Comparison of ENCODE assay signal across 22 cellular contexts in genomic region chr7:116572036-116572435, GRCh38. TPM values are rescaled to one million over a fixed set of nuclear protein-coding genes. Genes with fewer than 3 reads are reported as not detected.
DNase-seq lines count a peak whose midpoint lies in the region; ATAC-seq and TF ChIP-seq lines count a peak whose summit lies in the region.
"Had no signal": no experiment of that assay in that cellular context is flagged by ENCODE, and none has a peak within 500 bp of the region (broad histone marks: within the 10 kb centered on the region; RNA-seq: fewer than 3 reads in every experiment).

No MANE protein-coding gene starts in this region.

- no peak overlapping the region for H3K4ac ChIP-seq in IMR-90 (ENCODE audit: low read depth, low read length)

- no peaks in the 10 kb centered on the region for H4K20me1 ChIP-seq in IMR-90 (ENCODE audit: insufficient read depth, low read length)

- TF ChIP-seq POLR2A in IMR-90 (IDR thresholded peaks at IDR 0.05; ENCODE audit: low read depth, low read length) = no peak

- no peak overlapping the region for H3K14ac ChIP-seq in IMR-90 (replicated peaks; ENCODE audit: low read depth, low read length)

- POLR2A ChIA-PET in IMR-90 (lab: Charles Lee; ENCODE audit: unreplicated experiment) = interaction anchor here (0.6 kb wide), 1 partner anchor 45 kb away, joined by 4 read pairs; no protein-coding TSS in a partner anchor
- POLR2A ChIA-PET in RWPE1 (lab: Yijun Ruan, JAX; ENCODE audit: low non-redundant PET) = no interaction called here
- POLR2A ChIA-PET in GM10248 (lab: Yijun Ruan, JAX) = no interaction called here

- H3K9me1 ChIP-seq in IMR-90 (ENCODE audit: insufficient read depth, low read length) = peaks cover 14% of the 10 kb centered on the region

- H3K36me3 ChIP-seq in IMR-90 (ENCODE audit: control insufficient read depth, insufficient read depth, low read length) = no peaks in the 10 kb centered on the region
- H3K36me3 ChIP-seq: ascending aorta, MG63, ovary, right lobe of liver, vagina had no signal

- no CpG with 5 or more reads among the region's 3 CpGs for WGBS in IMR-90 (ENCODE audit: extremely low coverage in 2 of 2, insufficient read length in 1 of 2), 2 experiments

- H3K9ac ChIP-seq in IMR-90 (ENCODE audit: low read depth, low read length) = no peak overlapping the region

- peaks cover 4 to 17% of the 10 kb centered on the region in 2 experiments; a peak in 2 of 4 replicates for H3K79me1 ChIP-seq in IMR-90 (ENCODE audit: low read depth in 1 of 2, low read length in 2 of 2)

- CTCF ChIA-PET in IMR-90 (lab: Yijun Ruan, JAX) = interaction anchor here (1.1 to 1.3 kb wide), 2 partner anchors 20 to 365 kb away, joined by 3 to 4 read pairs; no protein-coding TSS in a partner anchor
- CTCF ChIA-PET in RWPE1 (lab: Yijun Ruan, JAX) = interaction anchor here (0.5 to 1.0 kb wide), 4 partner anchors 11 to 1326 kb away, joined by 3 to 4 read pairs (median 3); no protein-coding TSS in a partner anchor
- CTCF ChIA-PET in GM10248 (lab: Yijun Ruan, JAX) = interaction anchor here (1.5 kb wide), 1 partner anchor 17 kb away, joined by 3 read pairs; no protein-coding TSS in a partner anchor

- TF ChIP-seq RAD21 in IMR-90 (IDR thresholded peaks at IDR 0.05; ENCODE audit: low read length) = no peak

- H3K9me3 ChIP-seq in IMR-90 (ENCODE audit: control insufficient read depth, insufficient read depth, low read length) = no peaks in the 10 kb centered on the region
- H3K9me3 ChIP-seq: ascending aorta, MG63, ovary, right lobe of liver, vagina had no signal

- H2BK5ac ChIP-seq in IMR-90 (ENCODE audit: low read depth, low read length, poor library complexity, severe bottlenecking) = peak overlapping the region; percentile 85

- no peak overlapping the region for H3K23ac ChIP-seq in IMR-90 (ENCODE audit: low read depth, low read length)

- 0 out of 2 replicates have a peak overlapping the region, but pooled peaks have one; percentile 89 for H2BK20ac ChIP-seq in IMR-90 (ENCODE audit: low read depth, low read length)

- intact Hi-C loops in IMR-90 (cut with micrococcal nuclease) = no loop called here

- H3K27me3 ChIP-seq in IMR-90 (ENCODE audit: control insufficient read depth, insufficient read depth, low read length) = no peaks in the 10 kb centered on the region
- H3K27me3 ChIP-seq: ascending aorta, MG63, ovary, right lobe of liver, vagina had no signal

- H3K56ac ChIP-seq in IMR-90 (ENCODE audit: extremely low read depth, insufficient read depth, low read length) = no peak overlapping the region

- H3K18ac ChIP-seq in IMR-90 (ENCODE audit: low read depth, low read length) = peak overlapping the region; percentile 49; the same call in 1 of the 2 replicates

- DNase-seq in ACHN (peak; percentile 54), IMR-90 (no peak), kidney tubule cell (ENCODE audit: low spot score) (peak; percentile 85), iPS-NIHi7 (ENCODE audit: extremely low spot score) (no peak), RWPE1 (ENCODE audit: low spot score) (no peak), GM10248 (ENCODE audit: extremely low spot score) (no peak), GM19240 (ENCODE audit: insufficient read length, low spot score) (no peak)
- DNase-seq: activated CD4-positive, alpha-beta T cell treated with anti-CD3 and anti-CD28 coated beads for 1 hour; activated T-cell treated with anti-CD3 and anti-CD28 coated beads, Interleukin-2, amount 50 U/mL, for 72 hours; erythroblast; kidney; MG63; naive B cell; NCI-H1436 treated with DMSO at 0.1 percent for 48 hours; NCI-H524; ovary; right lobe of liver had no signal

- no peak overlapping the region for H3K4me2 ChIP-seq in IMR-90 (ENCODE audit: low read depth, low read length)

- in situ Hi-C loops in ACHN (cut with HindIII; ENCODE audit: low pct_ligation_motif_present, low pct_unique_long_range_greater_than_20kb, low sequenced_read_pairs) (no loop called here), IMR-90 (cut with MboI; ENCODE audit: low sequenced_read_pairs) (no loop called here)

- H4K8ac ChIP-seq in IMR-90 (ENCODE audit: low read depth in 2 of 2, low read length in 2 of 2) = peak overlapping the region in 1 of 2 experiments; percentile 22; a peak in 1 of 4 replicates

- H3K4me1 ChIP-seq in IMR-90 (ENCODE audit: control insufficient read depth, insufficient read depth, low read length) = peaks cover 20% of the 10 kb centered on the region

- ATAC-seq in GM19438 (IDR thresholded peaks at IDR 0.05; ENCODE audit: low read depth, unreplicated experiment) = peak; percentile 38
- no peak for ATAC-seq in IMR-90 (ENCODE audit: low read depth)
- ATAC-seq: activated T-cell treated with anti-CD3 and anti-CD28 coated beads, Interleukin-2, amount 50 U/mL, for 72 hours; Right ventricle myocardium inferior had no signal

- no peak overlapping the region for H2AFZ ChIP-seq in IMR-90 (replicated peaks; ENCODE audit: low read length, poor library complexity)

- no peak overlapping the region; the same call in 1 of the 2 replicates for H4K5ac ChIP-seq in IMR-90 (ENCODE audit: low read depth, low read length)

- H3K4me3 ChIP-seq in IMR-90 (ENCODE audit: insufficient read depth, low read depth, low read length) = no peak overlapping the region
- H3K4me3 ChIP-seq: ascending aorta, MG63, ovary, right lobe of liver, vagina had no signal

- H3K27ac ChIP-seq in IMR-90 (ENCODE audit: insufficient read depth, low read length) (no peak overlapping the region), RWPE1 (no peak overlapping the region)
- H3K27ac ChIP-seq: ovary, right lobe of liver, vagina had no signal

- no peak overlapping the region for H2AK9ac ChIP-seq in IMR-90 (replicated peaks; ENCODE audit: low read depth, low read length, poor library complexity)

- H4K91ac ChIP-seq in IMR-90 (ENCODE audit: insufficient read depth, low read depth, low read length) = peak overlapping the region; percentile 47; the same call in 1 of the 2 replicates

- TF ChIP-seq CTCF in IMR-90 (conservative IDR thresholded peaks at IDR 0.05; ENCODE audit: low read depth, low read length) (no peak), RWPE1 (conservative IDR thresholded peaks at IDR 0.05; ENCODE audit: low read depth) (no peak), GM10248 (IDR thresholded peaks at IDR 0.05; ENCODE audit: control extremely low read depth, extremely low read depth, low read depth, missing control alignments) (no peak)

- no peak overlapping the region; the same call in 1 of the 3 replicates for H2BK15ac ChIP-seq in IMR-90 (ENCODE audit: low read depth, low read length)

- H2BK120ac ChIP-seq in IMR-90 (ENCODE audit: low read depth, low read length) = peak overlapping the region; percentile 42; the same call in 1 of the 2 replicates

- no peak overlapping the region for H2AK5ac ChIP-seq in IMR-90 (ENCODE audit: low read depth, low read length)

- BruUV-seq in IMR-90 (replicated peaks; lab: Mats Ljungman, UMichigan) = no TSS peak

- dilution Hi-C loops in IMR-90 (cut with HindIII; ENCODE audit: low sequenced_read_pairs, unreplicated experiment) = no loop called here

TF ChIP-seq in IMR-90, 13 proteins besides CTCF, POLR2A, EP300 and RAD21:
- no peak for TF ChIP-seq USF2 (IDR thresholded peaks at IDR 0.05; ENCODE audit: low read depth, low read length)
- no peak for TF ChIP-seq MAZ (IDR thresholded peaks at IDR 0.05; ENCODE audit: borderline replicate concordance, low read depth, low read length)
- TF ChIP-seq FOS (IDR thresholded peaks at IDR 0.05; ENCODE audit: low read depth, low read length) = no peak
- no peak for TF ChIP-seq BHLHE40 (IDR thresholded peaks at IDR 0.05; ENCODE audit: low read depth, low read length)
- TF ChIP-seq CHD1 (IDR thresholded peaks at IDR 0.05; ENCODE audit: low read depth, low read length) = no peak
- TF ChIP-seq MXI1 (IDR thresholded peaks at IDR 0.05; ENCODE audit: borderline replicate concordance, low read depth, low read length) = no peak
- TF ChIP-seq RFX5 (IDR thresholded peaks at IDR 0.05; ENCODE audit: low read depth, low read length) = no peak
- TF ChIP-seq MAFK (IDR thresholded peaks at IDR 0.05; ENCODE audit: low read depth, low read length) = no peak
- TF ChIP-seq NFE2L2 (IDR thresholded peaks at IDR 0.05; ENCODE audit: low read depth, low read length) = no peak
- TF ChIP-seq CEBPB (IDR thresholded peaks at IDR 0.05; ENCODE audit: low read depth, low read length) = no peak
- no peak for TF ChIP-seq SMC3 (IDR thresholded peaks at IDR 0.05; ENCODE audit: low read depth, low read length)
- no peak for TF ChIP-seq ELK1 (IDR thresholded peaks at IDR 0.05; ENCODE audit: borderline replicate concordance, low read depth, low read length)
- no peak for TF ChIP-seq RCOR1 (IDR thresholded peaks at IDR 0.05; ENCODE audit: insufficient replicate concordance, low read length)

RNA-seq across cellular contexts. Expression of gene CAV1, which starts 47.2 kb away (rescaled TPM):
- total RNA-seq in IMR-90 (2012; rRNA removed) = 1,496 and 1,592 TPM in 2 replicates
- 1,549 and 1,808 TPM in 2 replicates for polyA plus RNA-seq in IMR-90 (2012; rRNA removed)
- polyA plus RNA-seq in IMR-90 (2012; cell fraction: cytosol; rRNA removed) = 1,102 and 4,328 TPM in 2 replicates
- 319 and 633 TPM in 2 replicates for polyA plus RNA-seq in IMR-90 (2012; cell fraction: nucleus; rRNA removed; ENCODE audit: low replicate concordance)
- polyA plus RNA-seq: CD14-positive monocyte had no signal

Comparison
In these comparisons a context has a peak if more than half of its experiments do, and no peak if none do; other contexts are left out.
1. DNase-seq: peak in ACHN (single experiment) and kidney tubule cell (single experiment); none in IMR-90 (single experiment), iPS-NIHi7 (single experiment), RWPE1 (single experiment), GM10248 (single experiment) and GM19240 (single experiment).